In genomic region chr19:664913-665443, GRCh38 we compare ENCODE assay signal across 1 cellular context.
TF ChIP-seq lines count a peak whose summit lies in the region.

No MANE protein-coding gene starts in this region.

TF ChIP-seq in HepG2, 621 proteins besides CTCF, POLR2A, EP300 and RAD21 (continues in another document):
- TF ChIP-seq HDAC1 (CRISPR knock-in tag; IDR thresholded peaks at IDR 0.05) (no peak; the same call in 1 of the 2 replicates), ZBTB1 (CRISPR knock-in tag; IDR thresholded peaks at IDR 0.05; ENCODE audit: borderline replicate concordance) (no peak), PHF21A (CRISPR knock-in tag; IDR thresholded peaks at IDR 0.05) (peak; percentile 38; the same call in 1 of the 2 replicates), DMAP1 (CRISPR knock-in tag; IDR thresholded peaks at IDR 0.05) (no peak), SAP130 (CRISPR knock-in tag; IDR thresholded peaks at IDR 0.05; ENCODE audit: low read depth) (peak; percentile 63), SPEN (CRISPR knock-in tag; IDR thresholded peaks at IDR 0.05; ENCODE audit: low read depth) (peak; percentile 72; the same call in 1 of the 2 replicates), ZNF891 (CRISPR knock-in tag; IDR thresholded peaks at IDR 0.05) (0 out of 2 replicates have a peak, but pooled peaks have one; percentile 38), ZNF317 (CRISPR knock-in tag; IDR thresholded peaks at IDR 0.05) (0 out of 2 replicates have a peak, but pooled peaks have one; percentile 60), JUNB (CRISPR knock-in tag; IDR thresholded peaks at IDR 0.05; ENCODE audit: borderline replicate concordance) (no peak), ZFP36L1 (CRISPR knock-in tag; IDR thresholded peaks at IDR 0.05) (no peak), SMAD1 (CRISPR knock-in tag; IDR thresholded peaks at IDR 0.05; ENCODE audit: borderline replicate concordance, low read depth) (peak; percentile 69; the same call in 1 of the 2 replicates), ZNF841 (CRISPR knock-in tag; IDR thresholded peaks at IDR 0.05; ENCODE audit: borderline replicate concordance) (no peak), ZNF335 (CRISPR knock-in tag; IDR thresholded peaks at IDR 0.05) (0 out of 2 replicates have a peak, but pooled peaks have one; percentile 51), HNF4A (CRISPR knock-in tag; IDR thresholded peaks at IDR 0.05) (peak; percentile 23; the same call in 1 of the 2 replicates), ZSCAN22 (CRISPR knock-in tag; IDR thresholded peaks at IDR 0.05) (no peak), ZNF616 (CRISPR knock-in tag; IDR thresholded peaks at IDR 0.05; ENCODE audit: low read depth) (0 out of 2 replicates have a peak, but pooled peaks have one; percentile 46), THAP11 (CRISPR knock-in tag; IDR thresholded peaks at IDR 0.05) (peak; percentile 48; the same call in 1 of the 2 replicates), HIVEP1 (CRISPR knock-in tag; IDR thresholded peaks at IDR 0.05) (peak; percentile 75), CBX2 (IDR thresholded peaks at IDR 0.05; ENCODE audit: low read depth, low read length) (no peak), CBX2 (CRISPR knock-in tag; IDR thresholded peaks at IDR 0.05; ENCODE audit: low read depth) (no peak), ZBTB2 (CRISPR knock-in tag; IDR thresholded peaks at IDR 0.05; ENCODE audit: low read depth) (no peak), NFE2L2 (IDR thresholded peaks at IDR 0.05; ENCODE audit: low read length) (no peak), ERF (CRISPR knock-in tag; IDR thresholded peaks at IDR 0.05) (peak; percentile 82), NR2F1 (CRISPR knock-in tag; IDR thresholded peaks at IDR 0.05) (0 out of 4 replicates have a peak, but pooled peaks of 1 of the 2 experiments have one; percentile 6), ZNF547 (CRISPR knock-in tag; IDR thresholded peaks at IDR 0.05) (peak; percentile 71; the same call in 1 of the 2 replicates), CBX5 (CRISPR knock-in tag; IDR thresholded peaks at IDR 0.05; ENCODE audit: borderline replicate concordance) (peak; percentile 72; the same call in 1 of the 2 replicates), ZSCAN9 (CRISPR knock-in tag; IDR thresholded peaks at IDR 0.05; ENCODE audit: borderline replicate concordance) (peak; percentile 57; the same call in 1 of the 2 replicates), ZNF496 (CRISPR knock-in tag; IDR thresholded peaks at IDR 0.05; ENCODE audit: insufficient replicate concordance) (no peak), LCORL (IDR thresholded peaks at IDR 0.05) (no peak), LCORL (CRISPR knock-in tag; IDR thresholded peaks at IDR 0.05) (peak; percentile 93), CCAR2 (optimal IDR thresholded peaks at IDR 0.05; ENCODE audit: low read depth, low read length) (no peak), ZBTB39 (CRISPR knock-in tag; IDR thresholded peaks at IDR 0.05) (peak; percentile 92), FOXA1 (IDR thresholded peaks at IDR 0.05) (no peak), FOXA1 (CRISPR knock-in tag; IDR thresholded peaks at IDR 0.05) (no peak), ZNF652 (CRISPR knock-in tag; IDR thresholded peaks at IDR 0.05; ENCODE audit: borderline replicate concordance, low read depth) (no peak), ZNF792 (CRISPR knock-in tag; IDR thresholded peaks at IDR 0.05) (peak; percentile 62; the same call in 1 of the 2 replicates), ZNF329 (CRISPR knock-in tag; IDR thresholded peaks at IDR 0.05; ENCODE audit: low read depth) (peak; percentile 84; the same call in 1 of the 2 replicates), MAFF (IDR thresholded peaks at IDR 0.05; ENCODE audit: low read depth, low read length) (no peak), XBP1 (CRISPR knock-in tag; IDR thresholded peaks at IDR 0.05) (no peak), HNF4G (IDR thresholded peaks at IDR 0.05; ENCODE audit: borderline replicate concordance, low read depth, low read length) (no peak), HNF4G (CRISPR knock-in tag; IDR thresholded peaks at IDR 0.05; ENCODE audit: borderline replicate concordance, low read depth) (no peak; the same call in 1 of the 2 replicates), SRSF9 (IDR thresholded peaks at IDR 0.05; ENCODE audit: borderline replicate concordance, insufficient read depth, low read depth, low read length, poor library complexity, severe bottlenecking) (no peak), ZNF883 (CRISPR knock-in tag; IDR thresholded peaks at IDR 0.05; ENCODE audit: not compliant biosample characterization) (peak; percentile 57), ZNF776 (CRISPR knock-in tag; IDR thresholded peaks at IDR 0.05) (peak; percentile 85; the same call in 1 of the 2 replicates), ZNF124 (CRISPR knock-in tag; IDR thresholded peaks at IDR 0.05) (peak; percentile 49; the same call in 1 of the 2 replicates), SALL1 (CRISPR knock-in tag; IDR thresholded peaks at IDR 0.05) (peak; percentile 90), POGZ (CRISPR knock-in tag; IDR thresholded peaks at IDR 0.05) (peak; percentile 41; the same call in 1 of the 2 replicates), ZNF777 (CRISPR knock-in tag; IDR thresholded peaks at IDR 0.05) (no peak), SIX4 (CRISPR knock-in tag; IDR thresholded peaks at IDR 0.05) (0 out of 2 replicates have a peak, but pooled peaks have one; percentile 24), PRMT3 (CRISPR knock-in tag; IDR thresholded peaks at IDR 0.05; ENCODE audit: borderline replicate concordance, low read depth) (no peak), ZNF501 (CRISPR knock-in tag; IDR thresholded peaks at IDR 0.05) (peak; percentile 87)
- TF ChIP-seq, protein P1, sequence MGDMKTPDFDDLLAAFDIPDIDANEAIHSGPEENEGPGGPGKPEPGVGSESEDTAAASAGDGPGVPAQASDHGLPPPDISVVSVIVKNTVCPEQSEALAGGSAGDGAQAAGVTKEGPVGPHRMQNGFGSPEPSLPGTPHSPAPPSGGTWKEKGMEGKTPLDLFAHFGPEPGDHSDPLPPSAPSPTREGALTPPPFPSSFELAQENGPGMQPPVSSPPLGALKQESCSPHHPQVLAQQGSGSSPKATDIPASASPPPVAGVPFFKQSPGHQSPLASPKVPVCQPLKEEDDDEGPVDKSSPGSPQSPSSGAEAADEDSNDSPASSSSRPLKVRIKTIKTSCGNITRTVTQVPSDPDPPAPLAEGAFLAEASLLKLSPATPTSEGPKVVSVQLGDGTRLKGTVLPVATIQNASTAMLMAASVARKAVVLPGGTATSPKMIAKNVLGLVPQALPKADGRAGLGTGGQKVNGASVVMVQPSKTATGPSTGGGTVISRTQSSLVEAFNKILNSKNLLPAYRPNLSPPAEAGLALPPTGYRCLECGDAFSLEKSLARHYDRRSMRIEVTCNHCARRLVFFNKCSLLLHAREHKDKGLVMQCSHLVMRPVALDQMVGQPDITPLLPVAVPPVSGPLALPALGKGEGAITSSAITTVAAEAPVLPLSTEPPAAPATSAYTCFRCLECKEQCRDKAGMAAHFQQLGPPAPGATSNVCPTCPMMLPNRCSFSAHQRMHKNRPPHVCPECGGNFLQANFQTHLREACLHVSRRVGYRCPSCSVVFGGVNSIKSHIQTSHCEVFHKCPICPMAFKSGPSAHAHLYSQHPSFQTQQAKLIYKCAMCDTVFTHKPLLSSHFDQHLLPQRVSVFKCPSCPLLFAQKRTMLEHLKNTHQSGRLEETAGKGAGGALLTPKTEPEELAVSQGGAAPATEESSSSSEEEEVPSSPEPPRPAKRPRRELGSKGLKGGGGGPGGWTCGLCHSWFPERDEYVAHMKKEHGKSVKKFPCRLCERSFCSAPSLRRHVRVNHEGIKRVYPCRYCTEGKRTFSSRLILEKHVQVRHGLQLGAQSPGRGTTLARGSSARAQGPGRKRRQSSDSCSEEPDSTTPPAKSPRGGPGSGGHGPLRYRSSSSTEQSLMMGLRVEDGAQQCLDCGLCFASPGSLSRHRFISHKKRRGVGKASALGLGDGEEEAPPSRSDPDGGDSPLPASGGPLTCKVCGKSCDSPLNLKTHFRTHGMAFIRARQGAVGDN (CRISPR knock-in tag; IDR thresholded peaks at IDR 0.05), result peak; percentile 98
- TF ChIP-seq, protein P2, sequence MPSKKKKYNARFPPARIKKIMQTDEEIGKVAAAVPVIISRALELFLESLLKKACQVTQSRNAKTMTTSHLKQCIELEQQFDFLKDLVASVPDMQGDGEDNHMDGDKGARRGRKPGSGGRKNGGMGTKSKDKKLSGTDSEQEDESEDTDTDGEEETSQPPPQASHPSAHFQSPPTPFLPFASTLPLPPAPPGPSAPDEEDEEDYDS (CRISPR knock-in tag; IDR thresholded peaks at IDR 0.05), result 0 out of 2 replicates have a peak, but pooled peaks have one; percentile 13
- TF ChIP-seq, protein P3, sequence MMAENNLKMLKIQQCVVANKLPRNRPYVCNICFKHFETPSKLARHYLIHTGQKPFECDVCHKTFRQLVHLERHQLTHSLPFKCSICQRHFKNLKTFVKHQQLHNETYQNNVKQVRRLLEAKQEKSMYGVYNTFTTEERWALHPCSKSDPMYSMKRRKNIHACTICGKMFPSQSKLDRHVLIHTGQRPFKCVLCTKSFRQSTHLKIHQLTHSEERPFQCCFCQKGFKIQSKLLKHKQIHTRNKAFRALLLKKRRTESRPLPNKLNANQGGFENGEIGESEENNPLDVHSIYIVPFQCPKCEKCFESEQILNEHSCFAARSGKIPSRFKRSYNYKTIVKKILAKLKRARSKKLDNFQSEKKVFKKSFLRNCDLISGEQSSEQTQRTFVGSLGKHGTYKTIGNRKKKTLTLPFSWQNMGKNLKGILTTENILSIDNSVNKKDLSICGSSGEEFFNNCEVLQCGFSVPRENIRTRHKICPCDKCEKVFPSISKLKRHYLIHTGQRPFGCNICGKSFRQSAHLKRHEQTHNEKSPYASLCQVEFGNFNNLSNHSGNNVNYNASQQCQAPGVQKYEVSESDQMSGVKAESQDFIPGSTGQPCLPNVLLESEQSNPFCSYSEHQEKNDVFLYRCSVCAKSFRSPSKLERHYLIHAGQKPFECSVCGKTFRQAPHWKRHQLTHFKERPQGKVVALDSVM (CRISPR knock-in tag; IDR thresholded peaks at IDR 0.05), result no peak
- TF ChIP-seq, protein P4, sequence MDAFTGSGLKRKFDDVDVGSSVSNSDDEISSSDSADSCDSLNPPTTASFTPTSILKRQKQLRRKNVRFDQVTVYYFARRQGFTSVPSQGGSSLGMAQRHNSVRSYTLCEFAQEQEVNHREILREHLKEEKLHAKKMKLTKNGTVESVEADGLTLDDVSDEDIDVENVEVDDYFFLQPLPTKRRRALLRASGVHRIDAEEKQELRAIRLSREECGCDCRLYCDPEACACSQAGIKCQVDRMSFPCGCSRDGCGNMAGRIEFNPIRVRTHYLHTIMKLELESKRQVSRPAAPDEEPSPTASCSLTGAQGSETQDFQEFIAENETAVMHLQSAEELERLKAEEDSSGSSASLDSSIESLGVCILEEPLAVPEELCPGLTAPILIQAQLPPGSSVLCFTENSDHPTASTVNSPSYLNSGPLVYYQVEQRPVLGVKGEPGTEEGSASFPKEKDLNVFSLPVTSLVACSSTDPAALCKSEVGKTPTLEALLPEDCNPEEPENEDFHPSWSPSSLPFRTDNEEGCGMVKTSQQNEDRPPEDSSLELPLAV (CRISPR knock-in tag; conservative IDR thresholded peaks at IDR 0.05; ENCODE audit: low read depth), result no peak
- TF ChIP-seq, protein P5, sequence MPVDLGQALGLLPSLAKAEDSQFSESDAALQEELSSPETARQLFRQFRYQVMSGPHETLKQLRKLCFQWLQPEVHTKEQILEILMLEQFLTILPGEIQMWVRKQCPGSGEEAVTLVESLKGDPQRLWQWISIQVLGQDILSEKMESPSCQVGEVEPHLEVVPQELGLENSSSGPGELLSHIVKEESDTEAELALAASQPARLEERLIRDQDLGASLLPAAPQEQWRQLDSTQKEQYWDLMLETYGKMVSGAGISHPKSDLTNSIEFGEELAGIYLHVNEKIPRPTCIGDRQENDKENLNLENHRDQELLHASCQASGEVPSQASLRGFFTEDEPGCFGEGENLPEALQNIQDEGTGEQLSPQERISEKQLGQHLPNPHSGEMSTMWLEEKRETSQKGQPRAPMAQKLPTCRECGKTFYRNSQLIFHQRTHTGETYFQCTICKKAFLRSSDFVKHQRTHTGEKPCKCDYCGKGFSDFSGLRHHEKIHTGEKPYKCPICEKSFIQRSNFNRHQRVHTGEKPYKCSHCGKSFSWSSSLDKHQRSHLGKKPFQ (CRISPR knock-in tag; IDR thresholded peaks at IDR 0.05; ENCODE audit: insufficient replicate concordance), result no peak
- TF ChIP-seq, protein P6, sequence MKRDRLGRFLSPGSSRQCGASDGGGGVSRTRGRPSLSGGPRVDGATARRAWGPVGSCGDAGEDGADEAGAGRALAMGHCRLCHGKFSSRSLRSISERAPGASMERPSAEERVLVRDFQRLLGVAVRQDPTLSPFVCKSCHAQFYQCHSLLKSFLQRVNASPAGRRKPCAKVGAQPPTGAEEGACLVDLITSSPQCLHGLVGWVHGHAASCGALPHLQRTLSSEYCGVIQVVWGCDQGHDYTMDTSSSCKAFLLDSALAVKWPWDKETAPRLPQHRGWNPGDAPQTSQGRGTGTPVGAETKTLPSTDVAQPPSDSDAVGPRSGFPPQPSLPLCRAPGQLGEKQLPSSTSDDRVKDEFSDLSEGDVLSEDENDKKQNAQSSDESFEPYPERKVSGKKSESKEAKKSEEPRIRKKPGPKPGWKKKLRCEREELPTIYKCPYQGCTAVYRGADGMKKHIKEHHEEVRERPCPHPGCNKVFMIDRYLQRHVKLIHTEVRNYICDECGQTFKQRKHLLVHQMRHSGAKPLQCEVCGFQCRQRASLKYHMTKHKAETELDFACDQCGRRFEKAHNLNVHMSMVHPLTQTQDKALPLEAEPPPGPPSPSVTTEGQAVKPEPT (CRISPR knock-in tag; IDR thresholded peaks at IDR 0.05; ENCODE audit: low read depth), result no peak
